Comparison of ENCODE assay signal across 9 cellular contexts in the genomic region with DNA sequence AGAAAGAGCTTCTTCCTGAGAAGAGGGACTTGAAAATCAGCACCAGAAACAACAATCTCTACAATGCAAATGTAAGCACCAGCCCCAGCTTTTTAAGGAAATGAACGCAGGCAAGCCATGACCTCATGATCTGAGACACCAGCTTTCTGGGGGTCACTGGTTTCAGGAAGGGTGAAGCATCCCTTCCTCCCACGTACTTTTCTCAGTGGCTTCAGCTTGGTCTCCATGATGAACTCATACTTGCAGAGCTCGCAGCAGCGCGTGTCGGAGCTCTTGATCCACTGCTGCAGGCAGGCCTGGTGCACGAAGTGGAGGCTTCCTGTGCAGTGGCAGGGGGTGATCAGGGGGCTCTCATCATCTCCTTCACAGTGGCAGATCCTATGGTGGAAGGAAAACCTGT.
DNase-seq lines count a peak whose midpoint lies in the region; ATAC-seq and TF ChIP-seq lines count a peak whose summit lies in the region.
"Had no signal": no experiment of that assay in that cellular context is flagged by ENCODE, and none has a peak within 500 bp of the region (broad histone marks: within the 10 kb centered on the region; RNA-seq: fewer than 3 reads in every experiment).

No MANE protein-coding gene starts in this region.

- intact Hi-C loops in dendritic cell treated with granulocyte-macrophage colony-stimulating factor and Interleukin-4, amounts not matched to agents 40 ng/mL and 50 ng/mL, for 4 days (cut with micrococcal nuclease), result loop anchor here (2.0 to 5.0 kb wide), 3 partner anchors 84 to 271 kb away; no protein-coding TSS in a partner anchor

- peaks cover 60% of the 10 kb centered on the region for H3K36me3 Mint-ChIP-seq in dendritic cell treated with granulocyte-macrophage colony-stimulating factor and Interleukin-4, amounts not matched to agents 40 ng/mL and 50 ng/mL, for 4 days (ENCODE audit: low read depth)

- ATAC-seq in GM18505 (IDR thresholded peaks at IDR 0.05; ENCODE audit: unreplicated experiment), result peak; percentile 59
- peak; percentile 67 for ATAC-seq in GM21381 (IDR thresholded peaks at IDR 0.05; ENCODE audit: unreplicated experiment)
- ATAC-seq in HG03175 (IDR thresholded peaks at IDR 0.05; ENCODE audit: unreplicated experiment), result peak; percentile 60

- peak; percentile 88 for TF ChIP-seq POLR2A in GM18505 (IDR thresholded peaks at IDR 0.05; ENCODE audit: borderline replicate concordance, extremely low read depth, insufficient read depth, insufficient read length)

- H3K27ac Mint-ChIP-seq in dendritic cell treated with granulocyte-macrophage colony-stimulating factor and Interleukin-4, amounts not matched to agents 40 ng/mL and 50 ng/mL, for 4 days, result peak overlapping the region; percentile 87

- H3K9me3 Mint-ChIP-seq in dendritic cell treated with granulocyte-macrophage colony-stimulating factor and Interleukin-4, amounts not matched to agents 40 ng/mL and 50 ng/mL, for 4 days, result no peaks in the 10 kb centered on the region

- H3K4me3 Mint-ChIP-seq in dendritic cell treated with granulocyte-macrophage colony-stimulating factor and Interleukin-4, amounts not matched to agents 40 ng/mL and 50 ng/mL, for 4 days, result peak overlapping the region; percentile 65

- H3K4me1 Mint-ChIP-seq in dendritic cell treated with granulocyte-macrophage colony-stimulating factor and Interleukin-4, amounts not matched to agents 40 ng/mL and 50 ng/mL, for 4 days (ENCODE audit: low read depth), result peaks cover 75% of the 10 kb centered on the region

- DNase-seq in SIG-M5 treated with dmso at 0.1 percent for 504 hours (lab: John Stamatoyannopoulos, UW; ENCODE audit: unreplicated experiment) (no peak), RKO (ENCODE audit: low spot score) (no peak)
- no peak for DNase-seq in activated CD4-positive, CD25-positive, alpha-beta regulatory T cell (lab: John Stamatoyannopoulos, UW)
- no peak for DNase-seq in activated CD4-positive, alpha-beta T cell treated with anti-CD3 and anti-CD28 coated beads, Interleukin-2, amount 50 U/mL, for 48 hours
- DNase-seq: adrenal gland had no signal

- no peaks in the 10 kb centered on the region for H3K27me3 Mint-ChIP-seq in dendritic cell treated with granulocyte-macrophage colony-stimulating factor and Interleukin-4, amounts not matched to agents 40 ng/mL and 50 ng/mL, for 4 days
